ENCODE assay signal across 9 cellular contexts in genomic region chr6:5259428-5259827, GRCh38. TPM values are rescaled to one million over a fixed set of nuclear protein-coding genes. Genes with fewer than 3 reads are reported as not detected.
DNase-seq lines count a peak whose midpoint lies in the region; ATAC-seq and TF ChIP-seq lines count a peak whose summit lies in the region.
"Had no signal": no experiment of that assay in that cellular context is flagged by ENCODE, and none has a peak within 500 bp of the region (broad histone marks: within the 10 kb centered on the region; RNA-seq: fewer than 3 reads in every experiment).

No MANE protein-coding gene starts in this region.

- H3K4me3 Mint-ChIP-seq in naive thymus-derived CD4-positive, alpha-beta T cell, result peak overlapping the region; percentile 94 to 100 (median 98)

- no peaks in the 10 kb centered on the region for H3K4me1 ChIP-seq in BE2C
- peaks cover 9 to 13% of the 10 kb centered on the region in 2 donors for H3K4me1 ChIP-seq in naive thymus-derived CD4-positive, alpha-beta T cell (ENCODE audit: control insufficient read depth in 2 of 2, insufficient read depth in 2 of 2, low read length in 2 of 2)

- ATAC-seq in naive thymus-derived CD4-positive, alpha-beta T cell, result no peak
- ATAC-seq in HG02870 (IDR thresholded peaks at IDR 0.05; ENCODE audit: unreplicated experiment), result no peak

- H3K27me3 ChIP-seq in BE2C (no peaks in the 10 kb centered on the region), HL-60 (ENCODE audit: insufficient read depth, poor library complexity, severe bottlenecking) (no peaks in the 10 kb centered on the region), brain microvascular endothelial cell (replicated peaks) (no peaks in the 10 kb centered on the region), WERI-Rb-1 (ENCODE audit: insufficient read depth, low read depth, severe bottlenecking) (no peaks in the 10 kb centered on the region)
- H3K27me3 ChIP-seq in naive thymus-derived CD4-positive, alpha-beta T cell (ENCODE audit: control insufficient read depth in 2 of 2, insufficient read depth in 2 of 2, low read length in 2 of 2), result no peaks in the 10 kb centered on the region

- DNase-seq in BE2C (no peak), HL-60 (ENCODE audit: low read depth in 1 of 2, low spot score in 1 of 2) (no peak), brain microvascular endothelial cell (no peak), cerebellar cortex (ENCODE audit: low spot score) (no peak), WERI-Rb-1 (no peak), NCI-H226 (no peak)
- no peak for DNase-seq in naive thymus-derived CD4-positive, alpha-beta T cell
- DNase-seq: stimulated activated naive CD4-positive, alpha-beta T cell treated with Interleukin-2 at 50 U/mL for 16 hours had no signal

- no peaks in the 10 kb centered on the region for H3K9me3 ChIP-seq in BE2C
- no peaks in the 10 kb centered on the region for H3K9me3 ChIP-seq in naive thymus-derived CD4-positive, alpha-beta T cell (ENCODE audit: control insufficient read depth in 2 of 3, low read length in 3 of 3)
- H3K9me3 ChIP-seq in WERI-Rb-1 (ENCODE audit: severe bottlenecking), result no peaks in the 10 kb centered on the region

- TF ChIP-seq CTCF in BE2C (IDR thresholded peaks at IDR 0.05; ENCODE audit: low read depth, low read length) (no peak), HL-60 (IDR thresholded peaks at IDR 0.05; ENCODE audit: insufficient read depth, low read length) (no peak), brain microvascular endothelial cell (IDR thresholded peaks at IDR 0.05; ENCODE audit: low read depth, low read length, missing control alignments) (no peak), WERI-Rb-1 (IDR thresholded peaks at IDR 0.05; ENCODE audit: low read depth, low read length) (no peak)

- peaks cover 6 to 25% (median 12%) of the 10 kb centered on the region in 5 donors for H3K36me3 Mint-ChIP-seq in naive thymus-derived CD4-positive, alpha-beta T cell

- H3K36me3 ChIP-seq in BE2C (peaks cover 3% of the 10 kb centered on the region), brain microvascular endothelial cell (replicated peaks) (no peaks in the 10 kb centered on the region), WERI-Rb-1 (peaks cover 22% of the 10 kb centered on the region)
- peaks cover 0 to 3% (median 0%) of the 10 kb centered on the region in 3 experiments for H3K36me3 ChIP-seq in naive thymus-derived CD4-positive, alpha-beta T cell (ENCODE audit: control insufficient read depth in 2 of 3, insufficient read depth in 3 of 3, low read length in 3 of 3)

- H3K9me3 Mint-ChIP-seq in naive thymus-derived CD4-positive, alpha-beta T cell, result peaks cover 0 to 5% (median 0%) of the 10 kb centered on the region in 11 donors

- intact Hi-C loops in naive thymus-derived CD4-positive, alpha-beta T cell (cut with micrococcal nuclease), result no loop called here

- no peaks in the 10 kb centered on the region for H3K27me3 Mint-ChIP-seq in naive thymus-derived CD4-positive, alpha-beta T cell

- POLR2A ChIA-PET in naive thymus-derived CD4-positive, alpha-beta T cell (lab: Charles Lee), result interaction anchor here (0.7 to 2.8 kb wide), 3 partner anchors 11 to 85 kb away, joined by 3 to 20 read pairs (median 5); no protein-coding TSS in a partner anchor

- peak overlapping the region; percentile 97 for H3K4me3 ChIP-seq in BE2C (ENCODE audit: low read depth, low read length)
- H3K4me3 ChIP-seq in HL-60 (replicated peaks; ENCODE audit: insufficient read depth, low read length), result peak overlapping the region; percentile 87
- H3K4me3 ChIP-seq in brain microvascular endothelial cell (ENCODE audit: low read depth, low read length), result peak overlapping the region; percentile 96
- no peak overlapping the region for H3K4me3 ChIP-seq in naive thymus-derived CD4-positive, alpha-beta T cell (ENCODE audit: low read length)
- no peak overlapping the region for H3K4me3 ChIP-seq in WERI-Rb-1 (ENCODE audit: low read depth, low read length)

- H3K4me1 Mint-ChIP-seq in naive thymus-derived CD4-positive, alpha-beta T cell, result peaks cover 17 to 57% (median 36%) of the 10 kb centered on the region in 7 donors

- H3K27ac ChIP-seq in HL-60 (replicated peaks), result peak overlapping the region; percentile 98
- no peak overlapping the region for H3K27ac ChIP-seq in brain microvascular endothelial cell
- H3K27ac ChIP-seq in naive thymus-derived CD4-positive, alpha-beta T cell (ENCODE audit: low read depth, low read length), result peak overlapping the region; percentile 93
- H3K27ac ChIP-seq in WERI-Rb-1, result no peak overlapping the region

- in situ Hi-C loops in brain microvascular endothelial cell (cut with HindIII; ENCODE audit: low pct_ligation_motif_present, low sequenced_read_pairs), result no loop called here

- peak overlapping the region; percentile 99 to 100 (median 100) for H3K27ac Mint-ChIP-seq in naive thymus-derived CD4-positive, alpha-beta T cell

- CTCF ChIA-PET in naive thymus-derived CD4-positive, alpha-beta T cell (lab: Charles Lee), result interaction anchor here (0.6 to 1.5 kb wide), 2 partner anchors 116 kb away, joined by 3 read pairs; no protein-coding TSS in a partner anchor

RNA-seq across cellular contexts. Expression of gene LYRM4, which starts 1.3 kb away (rescaled TPM):
- 41.9 TPM for polyA plus RNA-seq in BE2C (2012; ENCODE audit: insufficient read depth, insufficient read length, low read depth)
- 10 to 100 TPM; 15.1 to 27.2 (median 22.4) TPM for total RNA-seq in naive thymus-derived CD4-positive, alpha-beta T cell
- 10 to 100 TPM; 36.6 to 61.6 TPM for polyA plus RNA-seq in naive thymus-derived CD4-positive, alpha-beta T cell

RNA-seq across cellular contexts. Expression of gene FARS2, which starts 1.9 kb away (rescaled TPM):
- polyA plus RNA-seq in BE2C (2012; ENCODE audit: insufficient read depth, insufficient read length, low read depth), result 14.3 TPM
- 10 to 100 TPM; 16.2 to 23.1 (median 20.3) TPM for total RNA-seq in naive thymus-derived CD4-positive, alpha-beta T cell
- 10 to 100 TPM; 27.1 to 28.1 TPM for polyA plus RNA-seq in naive thymus-derived CD4-positive, alpha-beta T cell

Comparison
In these comparisons a context has a peak if more than half of its experiments do, and no peak if none do; other contexts are left out.
1. H3K4me3 ChIP-seq: peak in BE2C (single experiment), HL-60 (single experiment) and brain microvascular endothelial cell (single experiment); none in naive thymus-derived CD4-positive, alpha-beta T cell (single experiment) and WERI-Rb-1 (single experiment).
2. H3K27ac ChIP-seq: peak in HL-60 (single experiment) and naive thymus-derived CD4-positive, alpha-beta T cell (single experiment); none in brain microvascular endothelial cell (single experiment) and WERI-Rb-1 (single experiment).